Comparison of ENCODE assay signal across 8 cellular contexts in the genomic region with DNA sequence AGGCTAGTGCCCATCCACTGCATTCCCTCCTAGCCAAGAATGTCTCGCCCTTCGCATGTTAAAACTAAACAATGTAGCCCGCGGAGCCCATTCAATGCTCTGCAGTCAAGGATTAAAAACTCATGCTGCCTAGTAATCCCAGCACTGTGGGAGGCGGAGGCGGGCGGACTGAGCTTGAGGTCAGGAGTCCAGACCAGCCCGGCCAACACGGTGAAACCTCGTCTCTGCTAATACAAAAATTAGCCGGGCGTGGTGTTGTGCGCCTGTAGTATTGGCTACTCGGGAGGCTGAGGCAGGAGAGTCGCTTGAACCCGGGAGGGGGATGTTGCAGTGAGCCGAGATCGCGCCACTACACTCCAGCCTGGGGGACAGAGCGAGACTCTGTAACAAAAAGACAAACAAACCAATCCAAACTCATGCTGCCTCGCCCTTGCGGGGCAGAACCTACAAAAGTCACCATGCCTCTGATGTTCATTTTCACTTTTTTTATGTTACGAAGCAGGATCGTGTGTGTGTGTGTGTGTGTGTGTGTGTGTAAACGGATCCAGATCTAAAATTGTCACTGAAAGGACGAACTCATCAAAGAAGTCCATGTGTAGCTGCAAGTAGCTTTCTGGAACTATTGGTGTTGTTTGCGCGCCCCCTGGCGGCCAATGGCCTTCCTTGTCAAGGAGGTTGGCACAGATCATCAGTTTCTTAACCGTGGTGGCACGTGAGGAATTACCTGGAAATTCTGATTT. TPM values are rescaled to one million over a fixed set of nuclear protein-coding genes. Genes with fewer than 3 reads are reported as not detected.
DNase-seq lines count a peak whose midpoint lies in the region; ATAC-seq, FAIRE-seq and TF ChIP-seq lines count a peak whose summit lies in the region.

No MANE protein-coding gene starts in this region.

- H3K4me1 Mint-ChIP-seq in naive B cell, result peaks cover 0 to 6% (median 0%) of the 10 kb centered on the region in 3 donors

- H3K4me3 Mint-ChIP-seq in naive B cell, result peak overlapping the region in 6 of 8 donors; percentile 2 to 61 (median 18)

- peak; percentile 88 for TF ChIP-seq CTCF in fibroblast of mammary gland (conservative IDR thresholded peaks at IDR 0.05; ENCODE audit: control insufficient read depth, insufficient read depth, low read depth, low read length)

- no peaks in the 10 kb centered on the region for H3K9me3 Mint-ChIP-seq in naive B cell

- no peak for FAIRE-seq in RCC 7860 (lab: Jason Lieb, UNC)

- H3K4me3 ChIP-seq in fibroblast of mammary gland (ENCODE audit: control insufficient read depth, low read depth, low read length), result peak overlapping the region; percentile 39

- DNase-seq in DMS153 treated with DMSO at 0.1 percent for 48 hours (lab: John Stamatoyannopoulos, UW; ENCODE audit: unreplicated experiment), result peak; percentile 19
- DNase-seq in LHCN-M2 (ENCODE audit: low read depth), result peak; percentile 80
- peak; percentile 53 for DNase-seq in RCC 7860 (ENCODE audit: low spot score)
- peak; percentile 80 for DNase-seq in activated T-helper 1 cell treated with Interleukin-2 at 50 U/mL for 16 hours (ENCODE audit: low read depth)
- peak; percentile 87 for DNase-seq in fibroblast of mammary gland (ENCODE audit: low read depth)
- peak; percentile 83 for DNase-seq in naive B cell
- peak; percentile 90 for DNase-seq in stimulated activated CD8-positive, alpha-beta memory T cell treated with anti-CD3 and anti-CD28 coated beads, Interleukin-7, amount 100 ng/mL, for 24 hours (ENCODE audit: low read depth)

- H3K27me3 Mint-ChIP-seq in naive B cell, result peaks cover 14 to 31% (median 27%) of the 10 kb centered on the region in 3 donors

- peak; percentile 83 to 94 for ATAC-seq in naive B cell (ENCODE audit: low read depth in 2 of 2)
- ATAC-seq in GM18868 (IDR thresholded peaks at IDR 0.05; ENCODE audit: unreplicated experiment), result no peak

- peak overlapping the region in 1 of 6 donors; percentile 1 for H3K27ac Mint-ChIP-seq in naive B cell

- H3K36me3 Mint-ChIP-seq in naive B cell, result no peaks in the 10 kb centered on the region

RNA-seq across cellular contexts. Expression of a gene that starts 54.8 kb away (rescaled TPM):
- total RNA-seq in LHCN-M2 (2014; rRNA removed), result 7.9 TPM in 2 replicates
- 3.4 TPM for polyA plus RNA-seq in LHCN-M2 (2012)
- polyA plus RNA-seq in naive B cell (ENCODE audit: low read depth in 6 of 6), result 1 to 10 TPM in 2 of 6 donors, under 1 TPM in 2, not detected in 2; 0.33 to 1.5 (median 1.1) TPM

RNA-seq across cellular contexts. Expression of a gene that starts 54.9 kb away (rescaled TPM):
- 70.7 and 86.2 TPM in 2 replicates for total RNA-seq in LHCN-M2 (2014; rRNA removed)
- polyA plus RNA-seq in LHCN-M2 (2012), result 132 TPM
- polyA plus RNA-seq in naive B cell (ENCODE audit: low read depth in 6 of 6), result 100 to 1,000 TPM; 110 to 149 (median 131) TPM

Comparison
In these comparisons a context has a peak if more than half of its experiments do, and no peak if none do; other contexts are left out.
1. DNase-seq: peak in every context shown above with its lines; median percentile 90 in stimulated activated CD8-positive, alpha-beta memory T cell treated with anti-CD3 and anti-CD28 coated beads, Interleukin-7, amount 100 ng/mL, for 24 hours; 87 in fibroblast of mammary gland; 83 in naive B cell; 80 in LHCN-M2; 80 in activated T-helper 1 cell treated with Interleukin-2 at 50 U/mL for 16 hours; 53 in RCC 7860; 19 in DMS153 treated with DMSO at 0.1 percent for 48 hours.